Comparison of ENCODE assay signal across 1 cellular context in genomic region chr11:2911088-2912037, GRCh38.
TF ChIP-seq lines count a peak whose summit lies in the region.

No MANE protein-coding gene starts in this region.

TF ChIP-seq in WTC11, 78 proteins besides CTCF, POLR2A, EP300 and RAD21 (continued from another document):
- TF ChIP-seq ATF6 (CRISPR knock-in tag; IDR thresholded peaks at IDR 0.05) (no peak), JUN (CRISPR knock-in tag; IDR thresholded peaks at IDR 0.05) (no peak), CBFB (CRISPR knock-in tag; IDR thresholded peaks at IDR 0.05; ENCODE audit: low read depth) (no peak), PREB (CRISPR knock-in tag; IDR thresholded peaks at IDR 0.05; ENCODE audit: borderline replicate concordance) (no peak), KAT7 (CRISPR knock-in tag; IDR thresholded peaks at IDR 0.05; ENCODE audit: borderline replicate concordance) (no peak), ARID4B (CRISPR knock-in tag; IDR thresholded peaks at IDR 0.05; ENCODE audit: borderline replicate concordance) (no peak), HMGA2 (CRISPR knock-in tag; IDR thresholded peaks at IDR 0.05) (no peak)
